Comparison of ENCODE assay signal across 1 cellular context in genomic region chr13:108915634-108916497, GRCh38.
TF ChIP-seq lines count a peak whose summit lies in the region.

No MANE protein-coding gene starts in this region.

TF ChIP-seq in HepG2, 621 proteins besides CTCF, POLR2A, EP300 and RAD21 (continued from another document and continues in another):
- no peak for TF ChIP-seq ZNF281 (CRISPR knock-in tag; IDR thresholded peaks at IDR 0.05; ENCODE audit: borderline replicate concordance)
- no peak for TF ChIP-seq JARID2 (CRISPR knock-in tag; IDR thresholded peaks at IDR 0.05; ENCODE audit: insufficient replicate concordance)
- TF ChIP-seq SOX13 (IDR thresholded peaks at IDR 0.05), result no peak
- TF ChIP-seq SOX13 (CRISPR knock-in tag; conservative IDR thresholded peaks at IDR 0.05 in 1 of 2, IDR thresholded peaks at IDR 0.05 in 1 of 2), result peak in 1 of 2 experiments; percentile 53; a peak in 1 of 4 replicates
- TF ChIP-seq ZNF570 (CRISPR knock-in tag; IDR thresholded peaks at IDR 0.05; ENCODE audit: borderline replicate concordance), result no peak
- peak; percentile 22; the same call in 1 of the 2 replicates for TF ChIP-seq ZNF670 (CRISPR knock-in tag; IDR thresholded peaks at IDR 0.05; ENCODE audit: borderline replicate concordance)
- TF ChIP-seq NR0B2 (CRISPR knock-in tag; IDR thresholded peaks at IDR 0.05), result no peak
- peak; percentile 32; the same call in 1 of the 2 replicates for TF ChIP-seq TCF7 (IDR thresholded peaks at IDR 0.05; ENCODE audit: low read depth)
- TF ChIP-seq ZBTB25 (CRISPR knock-in tag; IDR thresholded peaks at IDR 0.05), result no peak
- TF ChIP-seq ELF3 (CRISPR knock-in tag; IDR thresholded peaks at IDR 0.05), result 0 out of 2 replicates have a peak, but pooled peaks have one; percentile 17
- no peak for TF ChIP-seq SPEN (CRISPR knock-in tag; IDR thresholded peaks at IDR 0.05; ENCODE audit: low read depth)
- no peak for TF ChIP-seq BRF2 (CRISPR knock-in tag; IDR thresholded peaks at IDR 0.05)
- no peak for TF ChIP-seq IKZF5 (CRISPR knock-in tag; IDR thresholded peaks at IDR 0.05)
- no peak for TF ChIP-seq FUBP1 (CRISPR knock-in tag; IDR thresholded peaks at IDR 0.05; ENCODE audit: borderline replicate concordance)
- TF ChIP-seq TAF15 (IDR thresholded peaks at IDR 0.05; ENCODE audit: low read depth, low read length, poor library complexity, severe bottlenecking), result no peak
- no peak for TF ChIP-seq ZBTB7A (CRISPR knock-in tag; IDR thresholded peaks at IDR 0.05)
- peak; percentile 93 for TF ChIP-seq NFE2 (CRISPR knock-in tag; IDR thresholded peaks at IDR 0.05)
- no peak for TF ChIP-seq ATF6 (CRISPR knock-in tag; conservative IDR thresholded peaks at IDR 0.05)
- peak; percentile 68 for TF ChIP-seq ASH2L (IDR thresholded peaks at IDR 0.05; ENCODE audit: insufficient read length, low read depth, low read length)
- no peak for TF ChIP-seq ATF1 (CRISPR knock-in tag; IDR thresholded peaks at IDR 0.05)
- TF ChIP-seq ZNF605 (CRISPR knock-in tag; IDR thresholded peaks at IDR 0.05), result no peak
- no peak for TF ChIP-seq GLI4 (CRISPR knock-in tag; IDR thresholded peaks at IDR 0.05; ENCODE audit: borderline replicate concordance)
- TF ChIP-seq ZFP36 (IDR thresholded peaks at IDR 0.05; ENCODE audit: borderline replicate concordance, low read depth, low read length, partially characterized antibody), result no peak
- no peak for TF ChIP-seq HMGA1 (CRISPR knock-in tag; conservative IDR thresholded peaks at IDR 0.05)
- no peak for TF ChIP-seq ZNF496 (CRISPR knock-in tag; IDR thresholded peaks at IDR 0.05; ENCODE audit: insufficient replicate concordance)
- no peak for TF ChIP-seq ZNF609 (CRISPR knock-in tag; IDR thresholded peaks at IDR 0.05; ENCODE audit: borderline replicate concordance)
- TF ChIP-seq HMG20A (CRISPR knock-in tag; IDR thresholded peaks at IDR 0.05; ENCODE audit: borderline replicate concordance), result peak; percentile 36; the same call in 1 of the 2 replicates
- no peak for TF ChIP-seq PATZ1 (CRISPR knock-in tag; IDR thresholded peaks at IDR 0.05)
- TF ChIP-seq ZFP36L2 (CRISPR knock-in tag; IDR thresholded peaks at IDR 0.05), result no peak
- peak; percentile 32; the same call in 1 of the 2 replicates for TF ChIP-seq IRF2 (CRISPR knock-in tag; IDR thresholded peaks at IDR 0.05)
- TF ChIP-seq SALL1 (CRISPR knock-in tag; IDR thresholded peaks at IDR 0.05), result peak; percentile 85
- TF ChIP-seq BHLHE40 (IDR thresholded peaks at IDR 0.05; ENCODE audit: low read length), result peak; percentile 48
- TF ChIP-seq CBX5 (CRISPR knock-in tag; IDR thresholded peaks at IDR 0.05; ENCODE audit: borderline replicate concordance), result peak; percentile 30; the same call in 1 of the 2 replicates
- TF ChIP-seq SP4 (CRISPR knock-in tag; IDR thresholded peaks at IDR 0.05), result no peak
- TF ChIP-seq E2F5 (CRISPR knock-in tag; conservative IDR thresholded peaks at IDR 0.05), result no peak
- no peak for TF ChIP-seq ZNF614 (CRISPR knock-in tag; IDR thresholded peaks at IDR 0.05; ENCODE audit: borderline replicate concordance)
- TF ChIP-seq FOXA1 (IDR thresholded peaks at IDR 0.05), result no peak
- 0 out of 2 replicates have a peak, but pooled peaks have one; percentile 3 for TF ChIP-seq FOXA1 (CRISPR knock-in tag; IDR thresholded peaks at IDR 0.05)
- TF ChIP-seq AGO2 (optimal IDR thresholded peaks at IDR 0.05; ENCODE audit: low read depth, low read length), result no peak
- TF ChIP-seq ZNF850 (CRISPR knock-in tag; conservative IDR thresholded peaks at IDR 0.05), result no peak
- TF ChIP-seq ZNF329 (CRISPR knock-in tag; IDR thresholded peaks at IDR 0.05; ENCODE audit: low read depth), result no peak
